27 cellular contexts compared by ENCODE assay signal in genomic region chr20:63619086-63619485, GRCh38.
"Had no signal": no experiment of that assay in that cellular context is flagged by ENCODE, and none has a peak within 500 bp of the region (broad histone marks: within the 10 kb centered on the region; RNA-seq: fewer than 3 reads in every experiment).

No MANE protein-coding gene starts in this region.

- FAIRE-seq: astrocyte, pancreas had no signal

- H3K9me3 ChIP-seq: adrenal gland, breast epithelium, colonic mucosa, gastroesophageal sphincter, pancreas, psoas muscle, right atrium auricular region, tibial artery had no signal

- DNase-seq: activated B cell treated with CpG ODN at 0.5 μM for 24 hours; activated CD4-positive, alpha-beta T cell treated with anti-CD3 and anti-CD28 coated beads for 36 hours; activated CD4-positive, alpha-beta T cell treated with anti-CD3 and anti-CD28 coated beads, Interleukin-2, amount 50 U/mL, for 4 hours; activated CD8-positive, alpha-beta memory T cell treated with anti-CD3 and anti-CD28 coated beads for 24 hours; activated CD8-positive, alpha-beta memory T cell treated with anti-CD3 and anti-CD28 coated beads, Interleukin-2, amount 50 U/mL, for 4 hours; activated T-cell treated with anti-CD3 and anti-CD28 coated beads, Interleukin-2, amount 50 U/mL, for 24 hours; adrenal gland; colonic mucosa; head of caudate nucleus; hypothalamus; naive thymus-derived CD4-positive, alpha-beta T cell; psoas muscle; stimulated activated CD4-positive, alpha-beta T cell treated with anti-CD3 and anti-CD28 coated beads, Interleukin-4, amount 100 ng/mL, for 4 hours; substantia nigra; T-helper 9 cell had no signal

- H3K27ac Mint-ChIP-seq: activated B cell treated with CpG ODN at 0.5 μM for 24 hours; activated CD4-positive, alpha-beta T cell treated with anti-CD3 and anti-CD28 coated beads for 36 hours; activated T-helper 17 cell treated with anti-CD3 and anti-CD28 coated beads, Interleukin-2, amount 50 U/mL, for 72 hours; naive thymus-derived CD4-positive, alpha-beta T cell; stimulated activated naive CD8-positive, alpha-beta T cell treated with anti-CD3 and anti-CD28 coated beads, Interleukin-15, Interleukin-2, amounts not matched to agents 100 ng/mL and 50 ng/mL, for 24 hours had no signal

- H3K27ac ChIP-seq: adrenal gland, breast epithelium, colonic mucosa, epithelial cell of prostate, gastroesophageal sphincter, pancreas, psoas muscle, right atrium auricular region, tibial artery had no signal

- H3K4me3 Mint-ChIP-seq: activated B cell treated with CpG ODN at 0.5 μM for 24 hours; activated CD4-positive, alpha-beta T cell treated with anti-CD3 and anti-CD28 coated beads for 36 hours; activated T-cell treated with anti-CD3 and anti-CD28 coated beads, Interleukin-2, amount 50 U/mL, for 24 hours; activated T-helper 17 cell treated with anti-CD3 and anti-CD28 coated beads, Interleukin-2, amount 50 U/mL, for 72 hours; central memory CD8-positive, alpha-beta T cell; naive thymus-derived CD4-positive, alpha-beta T cell; stimulated activated naive CD8-positive, alpha-beta T cell treated with anti-CD3 and anti-CD28 coated beads, Interleukin-15, Interleukin-2, amounts not matched to agents 100 ng/mL and 50 ng/mL, for 24 hours had no signal

- H3K4me3 ChIP-seq: adrenal gland, breast epithelium, colonic mucosa, gastroesophageal sphincter, lung, pancreas, psoas muscle, right atrium auricular region, tibial artery had no signal

- H3K9me3 Mint-ChIP-seq: activated B cell treated with CpG ODN at 0.5 μM for 24 hours; activated naive CD4-positive, alpha-beta T cell treated with anti-CD3 and anti-CD28 coated beads, Interleukin-2, amount 50 U/mL, for 72 hours; activated T-cell treated with anti-CD3 and anti-CD28 coated beads, Interleukin-2, amount 50 U/mL, for 24 hours; activated T-helper 17 cell treated with anti-CD3 and anti-CD28 coated beads, Interleukin-2, amount 50 U/mL, for 72 hours; central memory CD8-positive, alpha-beta T cell; naive thymus-derived CD4-positive, alpha-beta T cell; stimulated activated naive CD8-positive, alpha-beta T cell treated with anti-CD3 and anti-CD28 coated beads, Interleukin-15, Interleukin-2, amounts not matched to agents 100 ng/mL and 50 ng/mL, for 24 hours had no signal

- H3K4me1 ChIP-seq: breast epithelium, colonic mucosa, gastroesophageal sphincter, pancreas, psoas muscle, right atrium auricular region, tibial artery had no signal

- H3K27me3 ChIP-seq: adrenal gland, breast epithelium, colonic mucosa, gastroesophageal sphincter, pancreas, right atrium auricular region, tibial artery had no signal

- H3K27me3 Mint-ChIP-seq: activated B cell treated with CpG ODN at 0.5 μM for 24 hours; activated CD4-positive, alpha-beta T cell treated with anti-CD3 and anti-CD28 coated beads for 36 hours; activated T-cell treated with anti-CD3 and anti-CD28 coated beads, Interleukin-2, amount 50 U/mL, for 24 hours; activated T-helper 17 cell treated with anti-CD3 and anti-CD28 coated beads, Interleukin-2, amount 50 U/mL, for 72 hours; central memory CD8-positive, alpha-beta T cell; naive thymus-derived CD4-positive, alpha-beta T cell; stimulated activated naive CD8-positive, alpha-beta T cell treated with anti-CD3 and anti-CD28 coated beads, Interleukin-15, Interleukin-2, amounts not matched to agents 100 ng/mL and 50 ng/mL, for 24 hours had no signal

- ATAC-seq: activated CD4-positive, alpha-beta T cell treated with anti-CD3 and anti-CD28 coated beads for 36 hours; activated naive CD4-positive, alpha-beta T cell treated with anti-CD3 and anti-CD28 coated beads, Interleukin-2, amount 50 U/mL, for 72 hours; activated T-helper 17 cell treated with anti-CD3 and anti-CD28 coated beads, Interleukin-2, amount 50 U/mL, for 72 hours; gastroesophageal sphincter; naive thymus-derived CD4-positive, alpha-beta T cell; pancreas; psoas muscle had no signal

- H3K36me3 ChIP-seq: breast epithelium, colonic mucosa had no signal
